Comparison of ENCODE assay signal across 8 cellular contexts in the genomic region with DNA sequence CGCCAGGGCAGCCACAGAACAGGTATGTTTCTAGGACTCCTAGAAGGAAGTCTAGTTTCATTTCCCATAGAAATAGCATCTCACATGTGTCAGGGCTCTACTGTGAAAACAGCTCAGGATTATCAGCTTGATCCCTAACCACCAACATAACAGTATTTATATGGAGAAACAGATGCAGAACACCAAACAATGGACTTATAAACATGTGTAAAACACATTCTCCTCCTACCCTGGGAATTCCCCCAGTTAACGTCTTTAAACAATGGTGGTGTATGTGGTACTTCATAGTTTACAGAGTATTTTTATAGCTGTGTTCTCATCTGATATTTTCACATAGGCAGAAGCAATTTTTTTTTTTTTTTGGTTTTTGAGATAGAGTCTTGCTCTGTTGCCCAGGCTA. TPM values are rescaled to one million over a fixed set of nuclear protein-coding genes. Genes with fewer than 3 reads are reported as not detected.
A peak's percentile ranks its signal among the peaks of the same experiment; 100 is the strongest.
DNase-seq lines count a peak whose midpoint lies in the region; ATAC-seq and TF ChIP-seq lines count a peak whose summit lies in the region.
"Had no signal": no experiment of that assay in that cellular context is flagged by ENCODE, and none has a peak within 500 bp of the region (broad histone marks: within the 10 kb centered on the region; RNA-seq: fewer than 3 reads in every experiment).

No MANE protein-coding gene starts in this region.

- intact Hi-C loops in gastrocnemius medialis (cut with DNase I; ENCODE audit: low total_unique reads), result no loop called here

- no peak overlapping the region for H3K23ac ChIP-seq in neuronal stem cell (ENCODE audit: low read depth, low read length, poor library complexity)

- H4K91ac ChIP-seq in neuronal stem cell (ENCODE audit: low read depth, low read length, poor library complexity), result no peak overlapping the region

- no peaks in the 10 kb centered on the region for H3K9me3 ChIP-seq in effector memory CD4-positive, alpha-beta T cell (ENCODE audit: control insufficient read depth, low read length)
- H3K9me3 ChIP-seq in gastrocnemius medialis (no peaks in the 10 kb centered on the region), neuronal stem cell (replicated peaks in 1 of 2; ENCODE audit: control insufficient read depth in 2 of 2, insufficient read depth in 1 of 2, low read depth in 1 of 2, low read length in 2 of 2) (peaks cover 0 to 2% of the 10 kb centered on the region in 2 donors)

- no peak for TF ChIP-seq CTCF in GM10266 (IDR thresholded peaks at IDR 0.05; ENCODE audit: control insufficient read depth, insufficient read depth, low read depth, missing control alignments)
- no peak for TF ChIP-seq CTCF in gastrocnemius medialis (IDR thresholded peaks at IDR 0.05 in 4 of 5, conservative IDR thresholded peaks at IDR 0.05 in 1 of 5)

- in situ Hi-C loops in gastrocnemius medialis (cut with MboI; ENCODE audit: low sequenced_read_pairs in 4 of 4), result no loop called here

- H2AK5ac ChIP-seq in neuronal stem cell (ENCODE audit: low read depth, low read length), result no peak overlapping the region

- no peak overlapping the region for H2BK120ac ChIP-seq in neuronal stem cell (ENCODE audit: low read depth, low read length)

- H4K8ac ChIP-seq in neuronal stem cell (ENCODE audit: low read depth, low read length), result no peak overlapping the region

- H2BK5ac ChIP-seq in neuronal stem cell (ENCODE audit: low read length), result no peak overlapping the region

- no peak overlapping the region for H3K14ac ChIP-seq in neuronal stem cell (ENCODE audit: low read length)

- H3K79me1 ChIP-seq in neuronal stem cell (ENCODE audit: low read depth, low read length), result no peaks in the 10 kb centered on the region

- no peak overlapping the region for H3K18ac ChIP-seq in neuronal stem cell (ENCODE audit: low read length)

- TF ChIP-seq POLR2A in gastrocnemius medialis (IDR thresholded peaks at IDR 0.05), result no peak

- peaks cover 66% of the 10 kb centered on the region for H3K4me1 ChIP-seq in effector memory CD4-positive, alpha-beta T cell (ENCODE audit: control insufficient read depth, insufficient read depth, low read length, poor library complexity, severe bottlenecking)
- H3K4me1 ChIP-seq in gastrocnemius medialis, result peaks cover 31 to 52% of the 10 kb centered on the region in 2 donors
- no peaks in the 10 kb centered on the region for H3K4me1 ChIP-seq in neuronal stem cell (ENCODE audit: control insufficient read depth in 2 of 2, insufficient read depth in 1 of 2, low read depth in 1 of 2, low read length in 2 of 2)

- no peak overlapping the region for H2AFZ ChIP-seq in neuronal stem cell (ENCODE audit: low read length)

- peaks cover 30% of the 10 kb centered on the region for H3K36me3 ChIP-seq in effector memory CD4-positive, alpha-beta T cell (ENCODE audit: control insufficient read depth, insufficient read depth, low read length)
- no peaks in the 10 kb centered on the region for H3K36me3 ChIP-seq in gastrocnemius medialis
- no peaks in the 10 kb centered on the region for H3K36me3 ChIP-seq in neuronal stem cell (replicated peaks in 1 of 2; ENCODE audit: control insufficient read depth in 2 of 2, insufficient read depth in 2 of 2, low read length in 2 of 2)

- H3K9ac ChIP-seq in neuronal stem cell (ENCODE audit: low read depth, low read length, poor library complexity), result no peak overlapping the region

- no CpG with 5 or more reads among the region's 2 CpGs for WGBS in neuronal stem cell (ENCODE audit: extremely low coverage in 2 of 2, insufficient read length in 2 of 2, insufficient replicate concordance in 1 of 2), 2 donors

- ATAC-seq in gastrocnemius medialis (peak in 1 of 2 donors; percentile 24), SK-N-SH treated with all-trans-retinoic acid at 6 μM for 48 hours (no peak)
- ATAC-seq: foreskin keratinocyte had no signal

- no peaks in the 10 kb centered on the region for H3K27me3 ChIP-seq in effector memory CD4-positive, alpha-beta T cell (replicated peaks; ENCODE audit: control insufficient read depth, insufficient read depth, low read length, poor library complexity, severe bottlenecking)
- H3K27me3 ChIP-seq in gastrocnemius medialis (no peaks in the 10 kb centered on the region), neuronal stem cell (ENCODE audit: control insufficient read depth in 3 of 3, insufficient read depth in 3 of 3, low read depth in 1 of 3, low read length in 3 of 3) (no peaks in the 10 kb centered on the region)
- H3K27me3 ChIP-seq: foreskin keratinocyte had no signal

- no peak overlapping the region for H2BK15ac ChIP-seq in neuronal stem cell (ENCODE audit: low read length)

- H3K4ac ChIP-seq in neuronal stem cell (ENCODE audit: low read length), result no peak overlapping the region

- peak overlapping the region; percentile 59 for H3K27ac ChIP-seq in effector memory CD4-positive, alpha-beta T cell (ENCODE audit: insufficient read depth, low read length, poor library complexity, severe bottlenecking)
- H3K27ac ChIP-seq in gastrocnemius medialis, result peak overlapping the region in 3 of 4 donors; percentile 16 to 75 (median 58)
- H3K27ac ChIP-seq in neuronal stem cell (replicated peaks; ENCODE audit: low read length), result no peak overlapping the region

- no peak overlapping the region for H3K4me3 ChIP-seq in effector memory CD4-positive, alpha-beta T cell (ENCODE audit: insufficient read depth, low read depth, low read length, poor library complexity, severe bottlenecking)
- H3K4me3 ChIP-seq in gastrocnemius medialis (no peak overlapping the region), neuronal stem cell (ENCODE audit: low read length in 2 of 2) (no peak overlapping the region)

- H2BK12ac ChIP-seq in neuronal stem cell (ENCODE audit: low read length), result no peak overlapping the region

- peak; percentile 24 for DNase-seq in GM10266 (ENCODE audit: extremely low spot score)
- peak; percentile 21 for DNase-seq in MV-4-11 (lab: John Stamatoyannopoulos, UW)
- no peak for DNase-seq in effector memory CD4-positive, alpha-beta T cell
- DNase-seq in gastrocnemius medialis, result no peak
- no peak for DNase-seq in DMS153 (lab: John Stamatoyannopoulos, UW)
- DNase-seq in neuronal stem cell (ENCODE audit: low spot score), result no peak
- DNase-seq: foreskin keratinocyte had no signal

- no peak overlapping the region for H3K4me2 ChIP-seq in neuronal stem cell (ENCODE audit: insufficient read depth, low read length, poor library complexity, severe bottlenecking)

TF ChIP-seq in SK-N-SH treated with all-trans-retinoic acid at 6 μM for 48 hours, 23 proteins besides CTCF, POLR2A, EP300 and RAD21 (continues in another document):
- TF ChIP-seq BACH2 (CRISPR knock-in tag; IDR thresholded peaks at IDR 0.05; ENCODE audit: borderline replicate concordance), result no peak
- TF ChIP-seq, protein P1, sequence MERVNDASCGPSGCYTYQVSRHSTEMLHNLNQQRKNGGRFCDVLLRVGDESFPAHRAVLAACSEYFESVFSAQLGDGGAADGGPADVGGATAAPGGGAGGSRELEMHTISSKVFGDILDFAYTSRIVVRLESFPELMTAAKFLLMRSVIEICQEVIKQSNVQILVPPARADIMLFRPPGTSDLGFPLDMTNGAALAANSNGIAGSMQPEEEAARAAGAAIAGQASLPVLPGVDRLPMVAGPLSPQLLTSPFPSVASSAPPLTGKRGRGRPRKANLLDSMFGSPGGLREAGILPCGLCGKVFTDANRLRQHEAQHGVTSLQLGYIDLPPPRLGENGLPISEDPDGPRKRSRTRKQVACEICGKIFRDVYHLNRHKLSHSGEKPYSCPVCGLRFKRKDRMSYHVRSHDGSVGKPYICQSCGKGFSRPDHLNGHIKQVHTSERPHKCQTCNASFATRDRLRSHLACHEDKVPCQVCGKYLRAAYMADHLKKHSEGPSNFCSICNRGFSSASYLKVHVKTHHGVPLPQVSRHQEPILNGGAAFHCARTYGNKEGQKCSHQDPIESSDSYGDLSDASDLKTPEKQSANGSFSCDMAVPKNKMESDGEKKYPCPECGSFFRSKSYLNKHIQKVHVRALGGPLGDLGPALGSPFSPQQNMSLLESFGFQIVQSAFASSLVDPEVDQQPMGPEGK (CRISPR knock-in tag; IDR thresholded peaks at IDR 0.05; ENCODE audit: borderline replicate concordance), result no peak
- TF ChIP-seq, protein P2, sequence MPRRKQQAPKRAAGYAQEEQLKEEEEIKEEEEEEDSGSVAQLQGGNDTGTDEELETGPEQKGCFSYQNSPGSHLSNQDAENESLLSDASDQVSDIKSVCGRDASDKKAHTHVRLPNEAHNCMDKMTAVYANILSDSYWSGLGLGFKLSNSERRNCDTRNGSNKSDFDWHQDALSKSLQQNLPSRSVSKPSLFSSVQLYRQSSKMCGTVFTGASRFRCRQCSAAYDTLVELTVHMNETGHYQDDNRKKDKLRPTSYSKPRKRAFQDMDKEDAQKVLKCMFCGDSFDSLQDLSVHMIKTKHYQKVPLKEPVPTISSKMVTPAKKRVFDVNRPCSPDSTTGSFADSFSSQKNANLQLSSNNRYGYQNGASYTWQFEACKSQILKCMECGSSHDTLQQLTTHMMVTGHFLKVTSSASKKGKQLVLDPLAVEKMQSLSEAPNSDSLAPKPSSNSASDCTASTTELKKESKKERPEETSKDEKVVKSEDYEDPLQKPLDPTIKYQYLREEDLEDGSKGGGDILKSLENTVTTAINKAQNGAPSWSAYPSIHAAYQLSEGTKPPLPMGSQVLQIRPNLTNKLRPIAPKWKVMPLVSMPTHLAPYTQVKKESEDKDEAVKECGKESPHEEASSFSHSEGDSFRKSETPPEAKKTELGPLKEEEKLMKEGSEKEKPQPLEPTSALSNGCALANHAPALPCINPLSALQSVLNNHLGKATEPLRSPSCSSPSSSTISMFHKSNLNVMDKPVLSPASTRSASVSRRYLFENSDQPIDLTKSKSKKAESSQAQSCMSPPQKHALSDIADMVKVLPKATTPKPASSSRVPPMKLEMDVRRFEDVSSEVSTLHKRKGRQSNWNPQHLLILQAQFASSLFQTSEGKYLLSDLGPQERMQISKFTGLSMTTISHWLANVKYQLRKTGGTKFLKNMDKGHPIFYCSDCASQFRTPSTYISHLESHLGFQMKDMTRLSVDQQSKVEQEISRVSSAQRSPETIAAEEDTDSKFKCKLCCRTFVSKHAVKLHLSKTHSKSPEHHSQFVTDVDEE (CRISPR knock-in tag; IDR thresholded peaks at IDR 0.05), result no peak
- TF ChIP-seq ZNF70 (CRISPR knock-in tag; IDR thresholded peaks at IDR 0.05), result no peak
- TF ChIP-seq, protein P3, sequence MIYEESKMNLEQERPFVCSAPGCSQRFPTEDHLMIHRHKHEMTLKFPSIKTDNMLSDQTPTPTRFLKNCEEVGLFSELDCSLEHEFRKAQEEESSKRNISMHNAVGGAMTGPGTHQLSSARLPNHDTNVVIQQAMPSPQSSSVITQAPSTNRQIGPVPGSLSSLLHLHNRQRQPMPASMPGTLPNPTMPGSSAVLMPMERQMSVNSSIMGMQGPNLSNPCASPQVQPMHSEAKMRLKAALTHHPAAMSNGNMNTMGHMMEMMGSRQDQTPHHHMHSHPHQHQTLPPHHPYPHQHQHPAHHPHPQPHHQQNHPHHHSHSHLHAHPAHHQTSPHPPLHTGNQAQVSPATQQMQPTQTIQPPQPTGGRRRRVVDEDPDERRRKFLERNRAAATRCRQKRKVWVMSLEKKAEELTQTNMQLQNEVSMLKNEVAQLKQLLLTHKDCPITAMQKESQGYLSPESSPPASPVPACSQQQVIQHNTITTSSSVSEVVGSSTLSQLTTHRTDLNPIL (CRISPR knock-in tag; IDR thresholded peaks at IDR 0.05; ENCODE audit: low read depth), result no peak
- no peak for TF ChIP-seq TOX (CRISPR knock-in tag; IDR thresholded peaks at IDR 0.05; ENCODE audit: borderline replicate concordance)

RNA-seq across cellular contexts. Expression of a gene that starts 9.7 kb away (rescaled TPM):
- total RNA-seq in gastrocnemius medialis, result 10 to 100 TPM; 10.2 to 32.8 (median 24.3) TPM
- not detected for polyA plus RNA-seq in neuronal stem cell (2013, experiment 1 of 2)
- not detected for polyA plus RNA-seq in neuronal stem cell (2013, experiment 2 of 2)

Comparison
In these comparisons a context has a peak if more than half of its experiments do, and no peak if none do; other contexts are left out.
1. DNase-seq: peak in GM10266 (single experiment) and MV-4-11 (single experiment); none in effector memory CD4-positive, alpha-beta T cell (0 of 3), gastrocnemius medialis (0 of 2), DMS153 (single experiment) and neuronal stem cell (single experiment).